ENCODE assay signal across 8 cellular contexts in the genomic region with DNA sequence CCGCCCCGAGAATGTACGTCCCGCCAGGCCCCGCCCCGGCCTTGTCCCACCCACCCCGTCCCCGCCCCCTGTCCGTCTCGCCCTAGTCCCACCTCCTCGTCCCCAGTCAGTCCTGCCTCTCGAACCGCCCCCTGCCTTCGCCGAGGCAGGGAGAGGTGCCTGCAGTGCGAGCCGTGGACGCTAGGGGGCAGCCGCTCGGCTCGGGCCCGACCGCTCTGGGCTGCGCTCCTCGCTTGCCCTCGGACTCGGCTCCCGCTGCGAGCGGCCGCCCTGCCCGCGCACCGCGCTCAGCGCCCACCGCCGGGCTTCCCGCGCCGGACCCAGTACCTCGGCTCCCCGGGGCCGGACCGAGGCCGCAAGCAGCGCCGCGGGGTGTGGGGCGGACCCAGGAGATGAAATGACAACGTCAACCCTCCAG. TPM values are rescaled to one million over a fixed set of nuclear protein-coding genes. Genes with fewer than 3 reads are reported as not detected.
DNase-seq lines count a peak whose midpoint lies in the region; ATAC-seq and TF ChIP-seq lines count a peak whose summit lies in the region.

Gene VPS4A, plus strand, starts transcription at position 236 of the 418 bp plus-strand sequence. Its CDS starts 162 bp downstream, at position 398.

- H3K23ac ChIP-seq in IMR-90 (ENCODE audit: low read depth, low read length), result peak within 1 kb of the TSS; percentile 97

- H2BK120ac ChIP-seq in IMR-90 (ENCODE audit: low read depth, low read length), result no peak within 1 kb of the TSS

- peak; percentile 88 for DNase-seq in DMS153 (lab: John Stamatoyannopoulos, UW)
- peak; percentile 94 for DNase-seq in IMR-90
- DNase-seq in OCI-LY7 (ENCODE audit: low spot score), result peak; percentile 97
- DNase-seq in activated T-cell treated with anti-CD3 and anti-CD28 coated beads for 24 hours (ENCODE audit: low read depth), result peak; percentile 97
- DNase-seq in epithelial cell of esophagus (ENCODE audit: low read depth), result peak; percentile 97
- DNase-seq in mucosa of gallbladder (ENCODE audit: low spot score), result peak; percentile 96
- peak; percentile 89 to 95 for DNase-seq in stimulated activated CD8-positive, alpha-beta memory T cell treated with anti-CD3 and anti-CD28 coated beads, Interleukin-4, amount 100 ng/mL, for 4 hours (ENCODE audit: low read depth in 2 of 2, low spot score in 1 of 2)

- peak; percentile 49 for TF ChIP-seq RAD21 in IMR-90 (IDR thresholded peaks at IDR 0.05; ENCODE audit: low read length)

- peak; percentile 89 for ATAC-seq in GM21528 (IDR thresholded peaks at IDR 0.05; ENCODE audit: low FRiP score, unreplicated experiment)
- ATAC-seq in IMR-90 (ENCODE audit: low read depth), result peak; percentile 99

- peak; percentile 70 for TF ChIP-seq POLR2A in IMR-90 (IDR thresholded peaks at IDR 0.05; ENCODE audit: low read depth, low read length)

- H2AFZ ChIP-seq in IMR-90 (replicated peaks; ENCODE audit: low read length, poor library complexity), result peak within 1 kb of the TSS; percentile 96
- H2AFZ ChIP-seq in OCI-LY7 (ENCODE audit: low read length), result peak within 1 kb of the TSS; percentile 97; the same call in 1 of the 2 replicates

- H3K4me3 ChIP-seq in IMR-90 (ENCODE audit: insufficient read depth, low read depth, low read length), result peak within 1 kb of the TSS; percentile 78
- H3K4me3 ChIP-seq in OCI-LY7 (ENCODE audit: low read depth, low read length, poor library complexity, severe bottlenecking), result peak within 1 kb of the TSS; percentile 78
- H3K4me3 ChIP-seq in epithelial cell of esophagus (ENCODE audit: low read length), result peak within 1 kb of the TSS; percentile 84

- peaks cover 31% of the 10 kb centered on the region for H3K79me2 ChIP-seq in OCI-LY7 (ENCODE audit: insufficient read depth, low read depth, low read length)

- H2AK5ac ChIP-seq in IMR-90 (ENCODE audit: low read depth, low read length), result peak within 1 kb of the TSS; percentile 68

- 0% methylated on average over 34 of the region's 51 CpGs; no CpG with 5 or more reads in 1 of the 2 experiments for WGBS in IMR-90 (ENCODE audit: extremely low coverage in 2 of 2, insufficient read length in 1 of 2), 2 experiments

- intact Hi-C loops in IMR-90 (cut with micrococcal nuclease) (loop anchor here (1.0 kb wide), 1 partner anchor 161 kb away; no protein-coding TSS in a partner anchor), OCI-LY7 (cut with micrococcal nuclease; ENCODE audit: unreplicated experiment) (loop anchor here (1.0 kb wide), 2 partner anchors 19 to 28 kb away; partner anchors contain the start of genes COG8, NIP7 and PDF)

- peak within 1 kb of the TSS; percentile 78; the same call in 1 of the 2 replicates for H3K18ac ChIP-seq in IMR-90 (ENCODE audit: low read depth, low read length)

- peak within 1 kb of the TSS; percentile 93 for H4K5ac ChIP-seq in IMR-90 (ENCODE audit: low read depth, low read length)

- peaks cover 16 to 46% of the 10 kb centered on the region in 2 experiments for H3K79me1 ChIP-seq in IMR-90 (ENCODE audit: low read depth in 1 of 2, low read length in 2 of 2)

- no TSS peak for BruUV-seq in IMR-90 (replicated peaks; lab: Mats Ljungman, UMichigan)
- no TSS peak for BruUV-seq in OCI-LY7 (replicated peaks; lab: Mats Ljungman, UMichigan)

- CTCF ChIA-PET in IMR-90 (lab: Yijun Ruan, JAX) (no interaction called here), OCI-LY7 (lab: Charles Lee; ENCODE audit: unreplicated experiment) (no interaction called here)

- H3K27me3 ChIP-seq in IMR-90 (ENCODE audit: control insufficient read depth, insufficient read depth, low read length), result no peaks in the 10 kb centered on the region

- peak within 1 kb of the TSS; percentile 97 to 98 for H4K8ac ChIP-seq in IMR-90 (ENCODE audit: low read depth in 2 of 2, low read length in 2 of 2)

- H2AK9ac ChIP-seq in IMR-90 (replicated peaks; ENCODE audit: low read depth, low read length, poor library complexity), result peak within 1 kb of the TSS; percentile 84

- H3K9ac ChIP-seq in IMR-90 (ENCODE audit: low read depth, low read length), result peak within 1 kb of the TSS; percentile 85

- H3K9me3 ChIP-seq in IMR-90 (ENCODE audit: control insufficient read depth, insufficient read depth, low read length), result no peaks in the 10 kb centered on the region
- H3K9me3 ChIP-seq in OCI-LY7 (ENCODE audit: low read length), result no peaks in the 10 kb centered on the region

- in situ Hi-C loops in IMR-90 (cut with MboI; ENCODE audit: low sequenced_read_pairs), result no loop called here

- peaks cover 32% of the 10 kb centered on the region for H4K20me1 ChIP-seq in IMR-90 (ENCODE audit: insufficient read depth, low read length)
- no peaks in the 10 kb centered on the region for H4K20me1 ChIP-seq in OCI-LY7 (ENCODE audit: insufficient read depth, low read length)

- no peak within 1 kb of the TSS for H2BK15ac ChIP-seq in IMR-90 (ENCODE audit: low read depth, low read length)

- dilution Hi-C loops in IMR-90 (cut with HindIII; ENCODE audit: low sequenced_read_pairs, unreplicated experiment), result no loop called here

- H3K4ac ChIP-seq in IMR-90 (ENCODE audit: low read depth, low read length), result peak within 1 kb of the TSS; percentile 80

- H3K36me3 ChIP-seq in IMR-90 (ENCODE audit: control insufficient read depth, insufficient read depth, low read length) (peaks cover 18% of the 10 kb centered on the region), OCI-LY7 (ENCODE audit: insufficient read depth, low read length) (peaks cover 32% of the 10 kb centered on the region)

- TF ChIP-seq CTCF in IMR-90 (conservative IDR thresholded peaks at IDR 0.05; ENCODE audit: low read depth, low read length) (peak; percentile 96), OCI-LY7 (conservative IDR thresholded peaks at IDR 0.05; ENCODE audit: low read length) (peak; percentile 72), epithelial cell of esophagus (IDR thresholded peaks at IDR 0.05; ENCODE audit: insufficient read depth, low read depth, low read length, missing control alignments) (peak; percentile 69)

- peak within 1 kb of the TSS; percentile 98 for H3K4me2 ChIP-seq in IMR-90 (ENCODE audit: low read depth, low read length)
- H3K4me2 ChIP-seq in OCI-LY7 (ENCODE audit: low read length), result peak within 1 kb of the TSS; percentile 88

- H3K4me1 ChIP-seq in IMR-90 (ENCODE audit: control insufficient read depth, insufficient read depth, low read length), result peaks cover 4% of the 10 kb centered on the region
- peaks cover 12% of the 10 kb centered on the region for H3K4me1 ChIP-seq in OCI-LY7 (ENCODE audit: insufficient read depth, low read length, poor library complexity, severe bottlenecking)

- H3K56ac ChIP-seq in IMR-90 (ENCODE audit: extremely low read depth, insufficient read depth, low read length), result peak within 1 kb of the TSS; percentile 58

- peaks cover 6% of the 10 kb centered on the region; the same call in 1 of the 2 replicates for H3K9me1 ChIP-seq in IMR-90 (ENCODE audit: insufficient read depth, low read length)

- H3K14ac ChIP-seq in IMR-90 (replicated peaks; ENCODE audit: low read depth, low read length), result peak within 1 kb of the TSS; percentile 83

- no peaks in the 10 kb centered on the region for H3K9me2 ChIP-seq in OCI-LY7 (ENCODE audit: insufficient read depth, low read length)

- POLR2A ChIA-PET in IMR-90 (lab: Charles Lee; ENCODE audit: unreplicated experiment) (no interaction called here), OCI-LY7 (lab: Charles Lee) (interaction anchor here (1.3 to 1.4 kb wide), 2 partner anchors 9 to 23 kb away, joined by 3 read pairs; no protein-coding TSS in a partner anchor)

- H2BK5ac ChIP-seq in IMR-90 (ENCODE audit: low read depth, low read length, poor library complexity, severe bottlenecking), result peak within 1 kb of the TSS; percentile 84

- peak within 1 kb of the TSS; percentile 66 for H4K91ac ChIP-seq in IMR-90 (ENCODE audit: insufficient read depth, low read depth, low read length)

- H3K27ac ChIP-seq in IMR-90 (ENCODE audit: insufficient read depth, low read length) (peak within 1 kb of the TSS; percentile 84), OCI-LY7 (ENCODE audit: low read depth, low read length, poor library complexity, severe bottlenecking) (peak within 1 kb of the TSS; percentile 58)

- H2BK20ac ChIP-seq in IMR-90 (ENCODE audit: low read depth, low read length), result no peak within 1 kb of the TSS

TF ChIP-seq in IMR-90, 13 proteins besides CTCF, POLR2A, EP300 and RAD21:
- TF ChIP-seq MAZ (IDR thresholded peaks at IDR 0.05; ENCODE audit: borderline replicate concordance, low read depth, low read length) (peak; percentile 54; the same call in 1 of the 2 replicates), CHD1 (IDR thresholded peaks at IDR 0.05; ENCODE audit: low read depth, low read length) (0 out of 2 replicates have a peak, but pooled peaks have one; percentile 42), ELK1 (IDR thresholded peaks at IDR 0.05; ENCODE audit: borderline replicate concordance, low read depth, low read length) (no peak), SMC3 (IDR thresholded peaks at IDR 0.05; ENCODE audit: low read depth, low read length) (peak; percentile 43; the same call in 1 of the 2 replicates), NFE2L2 (IDR thresholded peaks at IDR 0.05; ENCODE audit: low read depth, low read length) (no peak)
TF ChIP-seq in IMR-90: peak in this region for 3.

RNA-seq across cellular contexts. Expression of gene VPS4A, which starts in this region (rescaled TPM):
- 23.3 and 25.3 TPM in 2 replicates for total RNA-seq in IMR-90 (2012; rRNA removed)
- polyA plus RNA-seq in IMR-90 (2012; rRNA removed), result 23.3 and 25.2 TPM in 2 replicates
- 21.9 TPM in 2 replicates for polyA plus RNA-seq in IMR-90 (2012; cell fraction: cytosol; rRNA removed)
- 43.1 and 50.4 TPM in 2 replicates for polyA plus RNA-seq in IMR-90 (2012; cell fraction: nucleus; rRNA removed; ENCODE audit: low replicate concordance)
- 32.4 and 33.7 TPM in 2 replicates for total RNA-seq in OCI-LY7 (2014; rRNA removed; shearing (Covaris generic))
- 33.3 and 38.4 TPM in 2 replicates for total RNA-seq in OCI-LY7 (2022)
- 29.8 TPM for total RNA-seq in mucosa of gallbladder

Comparison
In these comparisons a context has a peak if more than half of its experiments do, and no peak if none do; other contexts are left out.
1. Peak in every context shown above with its lines: DNase-seq, ATAC-seq, H3K4me3 ChIP-seq and H3K27ac ChIP-seq.